ENCODE assay signal across 9 cellular contexts in the genomic region with DNA sequence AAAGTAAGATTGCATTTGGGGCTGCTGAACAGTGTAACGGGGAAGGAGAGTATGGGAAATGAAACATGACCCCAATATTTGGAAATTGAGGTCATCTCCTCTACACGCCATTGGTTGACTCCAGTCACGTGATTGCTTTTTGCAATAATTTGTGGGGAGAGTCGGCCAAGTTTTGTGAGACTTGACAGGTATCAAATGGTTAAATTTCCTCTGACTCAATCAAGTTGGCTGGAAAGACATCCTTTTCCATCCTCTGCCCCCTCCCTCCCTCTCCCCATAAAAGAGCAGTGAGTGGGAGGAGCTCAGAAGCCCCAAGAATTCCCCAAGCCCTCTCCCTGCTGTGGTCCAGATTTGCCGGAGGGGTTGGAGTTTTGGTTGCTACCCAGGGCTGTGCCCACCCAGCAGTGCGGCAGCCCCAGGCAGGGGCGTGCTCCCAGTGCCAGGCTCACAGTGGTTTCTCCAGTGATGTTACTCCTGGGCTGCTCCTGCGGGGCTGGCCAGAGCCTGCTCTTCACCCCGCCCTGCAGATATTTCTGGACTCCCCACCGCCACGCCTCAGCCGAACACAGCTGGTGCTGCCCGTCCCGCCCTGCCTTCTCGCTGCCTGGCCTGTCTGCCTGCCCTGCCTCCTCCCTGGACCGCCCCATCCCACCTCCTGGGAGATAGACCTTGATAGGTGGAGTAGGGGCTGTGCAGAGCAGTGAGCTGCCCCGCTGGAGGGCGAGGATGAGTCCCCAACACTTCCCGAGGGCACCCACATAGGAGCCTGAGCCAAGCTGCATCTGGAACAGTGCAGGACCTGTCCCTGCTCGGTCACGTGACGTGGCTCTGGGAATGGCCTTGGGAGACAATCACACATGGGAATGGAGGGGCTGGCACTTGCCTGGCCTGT. TPM values are rescaled to one million over a fixed set of nuclear protein-coding genes. Genes with fewer than 3 reads are reported as not detected.
DNase-seq lines count a peak whose midpoint lies in the region; ATAC-seq, FAIRE-seq and TF ChIP-seq lines count a peak whose summit lies in the region.
"Had no signal": no experiment of that assay in that cellular context is flagged by ENCODE, and none has a peak within 500 bp of the region (broad histone marks: within the 10 kb centered on the region; RNA-seq: fewer than 3 reads in every experiment).

No MANE protein-coding gene starts in this region.

- CTCF ChIA-PET in GM12878 (lab: Yijun Ruan, JAX) (interaction anchor here (0.7 kb wide), 1 partner anchor 411 kb away, joined by 3 read pairs; no protein-coding TSS in a partner anchor), Calu3 (lab: Charles Lee) (no interaction called here)

- DNase-seq in HCEC 1CT (peak; percentile 94), GM12878 (ENCODE audit: low read depth, low spot score) (no peak), iris pigment epithelial cell (ENCODE audit: low read depth) (peak; percentile 98), spleen (no peak), NCI-H774 (lab: John Stamatoyannopoulos, UW) (no peak), NOMO-1 treated with dmso at 0.1 percent for 144 hours (lab: John Stamatoyannopoulos, UW; ENCODE audit: unreplicated experiment) (no peak), Calu3 (no peak)
- DNase-seq: NCI-H524 treated with DMSO at 0.1 percent for 48 hours had no signal

- SMC1A ChIA-PET in GM12878 (lab: Charles Lee; ENCODE audit: uncharacterized antibody, unreplicated experiment), result no interaction called here

- H3K27ac Mint-ChIP-seq in Calu3 (ENCODE audit: unreplicated experiment), result no peak overlapping the region

- no peaks in the 10 kb centered on the region for H3K4me1 Mint-ChIP-seq in Calu3 (ENCODE audit: low read depth, unreplicated experiment)

- no peak for ATAC-seq in GM12878
- ATAC-seq in GM21619 (IDR thresholded peaks at IDR 0.05; ENCODE audit: unreplicated experiment), result no peak

- BruUV-seq in GM12878 (replicated peaks; lab: Mats Ljungman, UMichigan) (no TSS peak), Calu3 (replicated peaks; lab: Mats Ljungman, UMichigan) (no TSS peak)

- H4K20me1 ChIP-seq in GM12878 (ENCODE audit: control insufficient read depth, insufficient read depth), result no peaks in the 10 kb centered on the region

- no peak for TF ChIP-seq EP300 in GM12878 (IDR thresholded peaks at IDR 0.05; ENCODE audit: borderline replicate concordance in 1 of 2, control insufficient read depth in 1 of 2, low read depth in 2 of 2, low read length in 2 of 2)

- TF ChIP-seq POLR2A in GM12878 (IDR thresholded peaks at IDR 0.05; ENCODE audit: low read depth, low read length), result no peak
- no peak for TF ChIP-seq POLR2A in spleen (IDR thresholded peaks at IDR 0.05)

- H3K4me1 ChIP-seq in GM12878 (ENCODE audit: control insufficient read depth, insufficient read depth, low read length) (no peaks in the 10 kb centered on the region), spleen (peaks cover 0 to 66% (median 26%) of the 10 kb centered on the region in 6 donors)

- no peak overlapping the region for H3K27ac ChIP-seq in GM12878 (ENCODE audit: control insufficient read depth, insufficient read depth)
- H3K27ac ChIP-seq in spleen, result peak overlapping the region in 7 of 8 donors; percentile 32 to 64 (median 50)

- H3K9me3 ChIP-seq in GM12878 (replicated peaks; ENCODE audit: control insufficient read depth, insufficient read depth, low read length) (no peaks in the 10 kb centered on the region), spleen (no peaks in the 10 kb centered on the region)

- H2AFZ ChIP-seq in GM12878 (ENCODE audit: control insufficient read depth, low read depth, low read length), result no peak overlapping the region

- no peaks in the 10 kb centered on the region for H3K36me3 Mint-ChIP-seq in Calu3 (ENCODE audit: insufficient read depth, unreplicated experiment)

- H3K9me3 Mint-ChIP-seq in Calu3 (ENCODE audit: low read depth, unreplicated experiment), result no peaks in the 10 kb centered on the region

- no peak for TF ChIP-seq RAD21 in GM12878 (IDR thresholded peaks at IDR 0.05; ENCODE audit: insufficient read depth, low read depth, low read length)

- H3K9ac ChIP-seq in GM12878 (ENCODE audit: control insufficient read depth, insufficient read depth, low read length), result no peak overlapping the region

- intact Hi-C loops in GM12878 (cut with micrococcal nuclease; ENCODE audit: unreplicated experiment), result no loop called here
- intact Hi-C loops in spleen (cut with DNase I; ENCODE audit: low total_unique reads), result loop anchor here (10.0 kb wide), 1 partner anchor 190 kb away; no protein-coding TSS in a partner anchor
- intact Hi-C loops in Calu3 (cut with micrococcal nuclease; ENCODE audit: unreplicated experiment), result no loop called here

- RAD21 ChIA-PET in GM12878 (lab: Charles Lee; ENCODE audit: unreplicated experiment), result no interaction called here

- POLR2A ChIA-PET in GM12878 (lab: Charles Lee), result no interaction called here

- no peak for TF ChIP-seq CTCF in GM12878 (IDR thresholded peaks at IDR 0.05 in 2 of 3, conservative IDR thresholded peaks at IDR 0.05 in 1 of 3; ENCODE audit: control insufficient read depth in 2 of 3, extremely low read depth in 1 of 3, insufficient read depth in 1 of 3, low read depth in 3 of 3, low read length in 3 of 3)
- no peak for TF ChIP-seq CTCF in spleen (IDR thresholded peaks at IDR 0.05 in 8 of 11, conservative IDR thresholded peaks at IDR 0.05 in 3 of 11)
- TF ChIP-seq CTCF in Calu3 (IDR thresholded peaks at IDR 0.05; ENCODE audit: unreplicated experiment), result no peak

- peaks cover 31% of the 10 kb centered on the region for H3K27me3 Mint-ChIP-seq in Calu3 (ENCODE audit: unreplicated experiment)

- no peak overlapping the region for H3K4me3 Mint-ChIP-seq in Calu3 (ENCODE audit: low read depth, unreplicated experiment)

- H3K27me3 ChIP-seq in GM12878 (replicated peaks in 1 of 2; ENCODE audit: control insufficient read depth in 2 of 2, insufficient read depth in 2 of 2, low read length in 1 of 2) (peaks cover 4 to 5% of the 10 kb centered on the region in 2 experiments; a peak in 3 of 4 replicates), spleen (replicated peaks in 1 of 7) (peaks cover 0 to 38% (median 18%) of the 10 kb centered on the region in 7 donors)

- no peak overlapping the region for H3K4me3 ChIP-seq in GM12878
- peak overlapping the region in 3 of 8 donors; percentile 8 to 34 (median 11) for H3K4me3 ChIP-seq in spleen

- H3K4me2 ChIP-seq in GM12878 (ENCODE audit: control insufficient read depth, insufficient read depth), result no peak overlapping the region

- in situ Hi-C loops in GM12878 (cut with MboI), result no loop called here

- 18% methylated on average over 22 of the region's 22 CpGs for WGBS in GM12878 (ENCODE audit: insufficient coverage, insufficient replicate concordance, low lambda C conversion rate, missing lambda C conversion rate)
- 53 to 74% (median 71%) methylated on average over 17 to 22 of the region's 22 CpGs for WGBS in spleen, 5 donors

- H3K36me3 ChIP-seq in GM12878 (ENCODE audit: control insufficient read depth in 2 of 2, insufficient read depth in 2 of 2, low read length in 1 of 2) (no peaks in the 10 kb centered on the region), spleen (no peaks in the 10 kb centered on the region)

- FAIRE-seq in GM12878 (lab: Jason Lieb, UNC), result no peak

- no peaks in the 10 kb centered on the region for H3K79me2 ChIP-seq in GM12878 (ENCODE audit: control insufficient read depth, insufficient read depth, low read length)

TF ChIP-seq in GM12878, 131 proteins besides CTCF, POLR2A, EP300 and RAD21:
- TF ChIP-seq, protein P1, sequence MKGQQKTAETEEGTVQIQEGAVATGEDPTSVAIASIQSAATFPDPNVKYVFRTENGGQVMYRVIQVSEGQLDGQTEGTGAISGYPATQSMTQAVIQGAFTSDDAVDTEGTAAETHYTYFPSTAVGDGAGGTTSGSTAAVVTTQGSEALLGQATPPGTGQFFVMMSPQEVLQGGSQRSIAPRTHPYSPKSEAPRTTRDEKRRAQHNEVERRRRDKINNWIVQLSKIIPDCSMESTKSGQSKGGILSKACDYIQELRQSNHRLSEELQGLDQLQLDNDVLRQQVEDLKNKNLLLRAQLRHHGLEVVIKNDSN (IDR thresholded peaks at IDR 0.05; ENCODE audit: borderline replicate concordance, extremely low read length, insufficient read depth, low read depth, low read length), result peak; percentile 50
- TF ChIP-seq RAD51 (IDR thresholded peaks at IDR 0.05), result peak; percentile 51; the same call in 1 of the 2 replicates
- no peak for TF ChIP-seq MEF2A (IDR thresholded peaks at IDR 0.05; ENCODE audit: insufficient read depth, low read depth, low read length)
- TF ChIP-seq, protein P2, sequence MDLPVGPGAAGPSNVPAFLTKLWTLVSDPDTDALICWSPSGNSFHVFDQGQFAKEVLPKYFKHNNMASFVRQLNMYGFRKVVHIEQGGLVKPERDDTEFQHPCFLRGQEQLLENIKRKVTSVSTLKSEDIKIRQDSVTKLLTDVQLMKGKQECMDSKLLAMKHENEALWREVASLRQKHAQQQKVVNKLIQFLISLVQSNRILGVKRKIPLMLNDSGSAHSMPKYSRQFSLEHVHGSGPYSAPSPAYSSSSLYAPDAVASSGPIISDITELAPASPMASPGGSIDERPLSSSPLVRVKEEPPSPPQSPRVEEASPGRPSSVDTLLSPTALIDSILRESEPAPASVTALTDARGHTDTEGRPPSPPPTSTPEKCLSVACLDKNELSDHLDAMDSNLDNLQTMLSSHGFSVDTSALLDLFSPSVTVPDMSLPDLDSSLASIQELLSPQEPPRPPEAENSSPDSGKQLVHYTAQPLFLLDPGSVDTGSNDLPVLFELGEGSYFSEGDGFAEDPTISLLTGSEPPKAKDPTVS (IDR thresholded peaks at IDR 0.05; ENCODE audit: low read depth, low read length), result no peak

RNA-seq across cellular contexts. Expression of gene COL5A1, which starts 3.4 kb away (rescaled TPM):
- total RNA-seq in GM12878 (2013; cell fraction: nucleolus; rRNA removed), result 0.24 and 0.31 TPM in 2 replicates
- total RNA-seq in GM12878 (2014; rRNA removed) (not detected in 2 replicates), GM12878 (2014; rRNA removed; fragmentation: Illumina TruSeq; extraction: Trizol) (under 0.01 TPM in 1 of 2 replicates, not detected in the other), GM12878 (2021) (0.13 TPM in 2 replicates), spleen (10 to 100 TPM; 14.6 to 50.6 (median 28.9) TPM), Calu3 (2022) (not detected in 2 replicates)
- polyA plus RNA-seq in GM12878 (2011; ENCODE audit: low read depth), result 2.0 TPM
- polyA plus RNA-seq in GM12878 (2011; rRNA removed) (0.13 and 0.15 TPM in 2 replicates), GM12878 (2014; fragmentation: Illumina TruSeq; extraction: Trizol) (not detected in 2 replicates), GM12878 (2014; fragmentation: Nextera tagmentation; extraction: Ambion mirVana) (under 1 TPM in 1 of 2 experiments, not detected in 1; 0.02 TPM), GM12878 (2014; rRNA removed) (not detected in 2 replicates), GM12878 (2016; fragmentation: Nextera tagmentation; extraction: Ambion mirVana) (under 1 TPM; 0.13 TPM), spleen (10 to 100 TPM in 1 of 3 donors, 1 to 10 TPM in 2; 2.6 to 12.2 (median 3.1) TPM)
- 0.07 and 0.12 TPM in 2 replicates for polyA plus RNA-seq in GM12878 (2011; cell fraction: cytosol; rRNA removed)
- 0.83 and 1.4 TPM in 2 replicates for polyA plus RNA-seq in GM12878 (2011; cell fraction: nucleus; rRNA removed)
- 4.0 and 5.6 TPM in 2 replicates for polyA plus RNA-seq in GM12878 (2012)
- 0.41 TPM in 1 of 2 replicates, not detected in the other for polyA minus RNA-seq in GM12878 (2011; rRNA and poly(A)+ RNA removed)
- polyA minus RNA-seq in GM12878 (2011; cell fraction: cytosol; rRNA and poly(A)+ RNA removed), result 0.53 and 1.9 TPM in 2 replicates
- 0.36 and 0.38 TPM in 2 replicates for polyA minus RNA-seq in GM12878 (2011; cell fraction: nucleus; rRNA and poly(A)+ RNA removed)

Comparison
In these comparisons a context has a peak if more than half of its experiments do, and no peak if none do; other contexts are left out.
1. DNase-seq: peak in HCEC 1CT (single experiment) and iris pigment epithelial cell (single experiment); none in GM12878 (single experiment), spleen (single experiment), NCI-H774 (single experiment), NOMO-1 treated with dmso at 0.1 percent for 144 hours (single experiment) and Calu3 (single experiment).
2. RNA of gene COL5A1, which starts 3.4 kb away (total RNA-seq): 14.6 to 50.6 TPM in spleen; under 0.01 to 0.31 TPM in GM12878 and not detected in Calu3; every median in the first group is over 10 times any median in the second.